ENCODE assay signal across 16 cellular contexts in the genomic region with DNA sequence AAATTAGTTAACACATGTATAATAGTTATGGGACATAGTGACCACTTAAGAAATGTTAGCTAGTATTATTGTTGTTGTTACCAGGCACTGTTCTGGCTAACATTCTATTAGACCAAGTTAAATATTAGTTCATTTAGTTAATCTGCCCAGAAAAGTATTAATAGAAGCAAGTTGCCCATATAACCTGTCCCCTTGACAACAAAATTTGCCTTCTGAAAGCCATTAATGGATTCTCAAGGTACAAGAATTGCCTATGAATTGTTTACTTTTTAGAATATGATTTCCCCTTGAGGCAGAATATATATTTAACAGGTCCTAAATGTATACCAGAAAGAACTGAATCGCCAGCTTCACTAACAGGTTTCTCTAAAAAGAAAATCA.
DNase-seq lines count a peak whose midpoint lies in the region; ATAC-seq, FAIRE-seq and TF ChIP-seq lines count a peak whose summit lies in the region.
"Had no signal": no experiment of that assay in that cellular context is flagged by ENCODE, and none has a peak within 500 bp of the region (broad histone marks: within the 10 kb centered on the region; RNA-seq: fewer than 3 reads in every experiment).

No MANE protein-coding gene starts in this region.

- H3K79me2 ChIP-seq in GM12878 (ENCODE audit: control insufficient read depth, insufficient read depth, low read length): peaks cover 92% of the 10 kb centered on the region

- H3K4me1 ChIP-seq in GM12878 (ENCODE audit: control insufficient read depth, insufficient read depth, low read length) (peaks cover 56% of the 10 kb centered on the region), A673 (ENCODE audit: insufficient read depth, low read length, poor library complexity, severe bottlenecking) (no peaks in the 10 kb centered on the region), gastroesophageal sphincter (peaks cover 0 to 13% (median 3%) of the 10 kb centered on the region in 3 donors)
- H3K4me1 ChIP-seq: left ventricle myocardium inferior, testis had no signal

- H3K27ac ChIP-seq in GM12878 (ENCODE audit: control insufficient read depth, insufficient read depth) (peak overlapping the region; percentile 99), A673 (ENCODE audit: low read depth, low read length, poor library complexity, severe bottlenecking) (no peak overlapping the region), gastroesophageal sphincter (no peak overlapping the region)
- H3K27ac ChIP-seq: left ventricle myocardium inferior, testis had no signal

- intact Hi-C loops in GM12878 (cut with micrococcal nuclease; ENCODE audit: unreplicated experiment): loop anchor here (1.0 to 5.0 kb wide), 4 partner anchors 14 to 195 kb away; no protein-coding TSS in a partner anchor
- intact Hi-C loops in A673 (cut with micrococcal nuclease; ENCODE audit: unreplicated experiment): no loop called here

- no peak overlapping the region for H2AFZ ChIP-seq in GM12878 (ENCODE audit: control insufficient read depth, low read depth, low read length)

- no peak for TF ChIP-seq RAD21 in GM12878 (IDR thresholded peaks at IDR 0.05; ENCODE audit: insufficient read depth, low read depth, low read length)

- peaks cover 0 to 4% of the 10 kb centered on the region in 2 experiments; a peak in 1 of 4 replicates for H3K36me3 ChIP-seq in GM12878 (ENCODE audit: control insufficient read depth in 2 of 2, insufficient read depth in 2 of 2, low read length in 1 of 2)
- H3K36me3 ChIP-seq in A673 (ENCODE audit: insufficient read depth, low read length, poor library complexity, severe bottlenecking): no peaks in the 10 kb centered on the region
- H3K36me3 ChIP-seq in gastroesophageal sphincter: no peaks in the 10 kb centered on the region
- H3K36me3 ChIP-seq: left ventricle myocardium inferior had no signal

- H3K27me3 ChIP-seq in GM12878 (replicated peaks in 1 of 2; ENCODE audit: control insufficient read depth in 2 of 2, insufficient read depth in 2 of 2, low read length in 1 of 2) (no peaks in the 10 kb centered on the region), A673 (replicated peaks; ENCODE audit: insufficient read depth, low read depth, low read length, poor library complexity) (no peaks in the 10 kb centered on the region), gastroesophageal sphincter (no peaks in the 10 kb centered on the region)
- H3K27me3 ChIP-seq: testis had no signal

- in situ Hi-C loops in GM12878 (cut with MboI): loop anchor here (25.0 kb wide), 1 partner anchor 1855 kb away; no protein-coding TSS in a partner anchor

- TF ChIP-seq POLR2A in GM12878 (IDR thresholded peaks at IDR 0.05; ENCODE audit: low read depth, low read length) (no peak), gastroesophageal sphincter (IDR thresholded peaks at IDR 0.05) (no peak)

- BruUV-seq in GM12878 (replicated peaks; lab: Mats Ljungman, UMichigan) (TSS peak; percentile 73), A673 (replicated peaks; lab: Mats Ljungman, UMichigan) (no TSS peak)

- FAIRE-seq in GM12878 (lab: Jason Lieb, UNC): no peak

- CTCF ChIA-PET in GM12878 (lab: Yijun Ruan, JAX) (interaction anchor here (1.0 to 8.0 kb wide), 13 partner anchors 13 to 256 kb away, joined by 3 to 133 read pairs (median 5); no protein-coding TSS in a partner anchor), A673 (lab: Charles Lee) (no interaction called here)

- H3K9me3 ChIP-seq in GM12878 (replicated peaks; ENCODE audit: control insufficient read depth, insufficient read depth, low read length): peaks cover 40% of the 10 kb centered on the region
- peaks cover 16% of the 10 kb centered on the region for H3K9me3 ChIP-seq in A673 (ENCODE audit: low read depth, low read length, poor library complexity, severe bottlenecking)
- peaks cover 0 to 16% (median 0%) of the 10 kb centered on the region in 3 donors for H3K9me3 ChIP-seq in gastroesophageal sphincter
- H3K9me3 ChIP-seq: testis had no signal

- no peak for TF ChIP-seq CTCF in GM12878 (IDR thresholded peaks at IDR 0.05 in 2 of 3, conservative IDR thresholded peaks at IDR 0.05 in 1 of 3; ENCODE audit: control insufficient read depth in 2 of 3, extremely low read depth in 1 of 3, insufficient read depth in 1 of 3, low read depth in 3 of 3, low read length in 3 of 3)
- TF ChIP-seq CTCF in A673 (conservative IDR thresholded peaks at IDR 0.05; ENCODE audit: low read depth, low read length): no peak
- TF ChIP-seq CTCF in gastroesophageal sphincter (IDR thresholded peaks at IDR 0.05): no peak

- TF ChIP-seq EP300 in GM12878 (IDR thresholded peaks at IDR 0.05; ENCODE audit: borderline replicate concordance in 1 of 2, control insufficient read depth in 1 of 2, low read depth in 2 of 2, low read length in 2 of 2) (no peak), gastroesophageal sphincter (IDR thresholded peaks at IDR 0.05) (no peak)

- ATAC-seq in GM18511 (IDR thresholded peaks at IDR 0.05; ENCODE audit: unreplicated experiment) (peak; percentile 46), GM21737 (IDR thresholded peaks at IDR 0.05; ENCODE audit: unreplicated experiment) (peak; percentile 45), HG03342 (IDR thresholded peaks at IDR 0.05; ENCODE audit: unreplicated experiment) (peak; percentile 40), GM12878 (peak; percentile 35), GM18858 (IDR thresholded peaks at IDR 0.05; ENCODE audit: unreplicated experiment) (no peak), gastroesophageal sphincter (no peak)
- ATAC-seq: activated naive CD4-positive, alpha-beta T cell treated with anti-CD3 and anti-CD28 coated beads, Interleukin-2, amount 50 U/mL, for 72 hours had no signal

- DNase-seq in GM12878 (ENCODE audit: low read depth, low spot score): no peak
- DNase-seq in SKM-1 treated with dmso at 0.1 percent for 144 hours (lab: John Stamatoyannopoulos, UW; ENCODE audit: unreplicated experiment): no peak
- DNase-seq in A673 (ENCODE audit: low spot score): no peak
- DNase-seq: activated CD8-positive, alpha-beta memory T cell treated with anti-CD3 and anti-CD28 coated beads, Interleukin-2, amount 50 U/mL, for 48 hours; effector CD4-positive, alpha-beta T cell; left ventricle myocardium inferior; NCI-H1694 treated with DMSO at 0.1 percent for 48 hours; NCI-H510A treated with DMSO at 0.1 percent for 48 hours; stimulated activated CD4-positive, alpha-beta T cell treated with anti-CD3 and anti-CD28 coated beads, Interleukin-15, amount 100 ng/mL, for 24 hours; testis had no signal

- H3K4me2 ChIP-seq in GM12878 (ENCODE audit: control insufficient read depth, insufficient read depth): peak overlapping the region; percentile 68

- POLR2A ChIA-PET in GM12878 (lab: Charles Lee): interaction anchor here (0.5 to 10.3 kb wide), 12 partner anchors 9 to 612 kb away, joined by 3 to 96 read pairs (median 4); a partner anchor contains a TSS
- POLR2A ChIA-PET in A673 (lab: Charles Lee; ENCODE audit: low non-redundant PET): no interaction called here

- RAD21 ChIA-PET in GM12878 (lab: Charles Lee; ENCODE audit: unreplicated experiment): interaction anchor here (0.7 to 13.1 kb wide), 23 partner anchors 9 to 256 kb away, joined by 3 to 205 read pairs (median 5); a partner anchor contains a TSS

- SMC1A ChIA-PET in GM12878 (lab: Charles Lee; ENCODE audit: uncharacterized antibody, unreplicated experiment): interaction anchor here (0.6 to 11.8 kb wide), 20 partner anchors 9 to 548 kb away, joined by 3 to 243 read pairs (median 6); no protein-coding TSS in a partner anchor

- 0% methylated on average over 1 of the region's 1 CpG for WGBS in GM12878 (ENCODE audit: insufficient coverage, insufficient replicate concordance, low lambda C conversion rate, missing lambda C conversion rate)
- WGBS in gastroesophageal sphincter (ENCODE audit: low coverage in 1 of 2), 2 donors: 86 to 88% methylated on average over 1 of the region's 1 CpG

- H4K20me1 ChIP-seq in GM12878 (ENCODE audit: control insufficient read depth, insufficient read depth): no peaks in the 10 kb centered on the region

- peak overlapping the region; percentile 42 for H3K9ac ChIP-seq in GM12878 (ENCODE audit: control insufficient read depth, insufficient read depth, low read length)

- H3K4me3 ChIP-seq in GM12878: peak overlapping the region; percentile 34
- no peak overlapping the region for H3K4me3 ChIP-seq in A673 (ENCODE audit: low read depth, low read length, poor library complexity, severe bottlenecking)
- H3K4me3 ChIP-seq in gastroesophageal sphincter: no peak overlapping the region
- H3K4me3 ChIP-seq: left ventricle myocardium inferior, testis had no signal

TF ChIP-seq in GM12878, 131 proteins besides CTCF, POLR2A, EP300 and RAD21 (continues in another document):
- TF ChIP-seq ASH2L (IDR thresholded peaks at IDR 0.05; ENCODE audit: borderline replicate concordance, low read depth) (0 out of 2 replicates have a peak, but pooled peaks have one; percentile 37), MXI1 (IDR thresholded peaks at IDR 0.05; ENCODE audit: low read depth, low read length) (0 out of 2 replicates have a peak, but pooled peaks have one; percentile 48), CEBPB (IDR thresholded peaks at IDR 0.05; ENCODE audit: borderline replicate concordance in 1 of 2, low read depth in 2 of 2, low read length in 2 of 2) (no peak)
- TF ChIP-seq, protein P1, sequence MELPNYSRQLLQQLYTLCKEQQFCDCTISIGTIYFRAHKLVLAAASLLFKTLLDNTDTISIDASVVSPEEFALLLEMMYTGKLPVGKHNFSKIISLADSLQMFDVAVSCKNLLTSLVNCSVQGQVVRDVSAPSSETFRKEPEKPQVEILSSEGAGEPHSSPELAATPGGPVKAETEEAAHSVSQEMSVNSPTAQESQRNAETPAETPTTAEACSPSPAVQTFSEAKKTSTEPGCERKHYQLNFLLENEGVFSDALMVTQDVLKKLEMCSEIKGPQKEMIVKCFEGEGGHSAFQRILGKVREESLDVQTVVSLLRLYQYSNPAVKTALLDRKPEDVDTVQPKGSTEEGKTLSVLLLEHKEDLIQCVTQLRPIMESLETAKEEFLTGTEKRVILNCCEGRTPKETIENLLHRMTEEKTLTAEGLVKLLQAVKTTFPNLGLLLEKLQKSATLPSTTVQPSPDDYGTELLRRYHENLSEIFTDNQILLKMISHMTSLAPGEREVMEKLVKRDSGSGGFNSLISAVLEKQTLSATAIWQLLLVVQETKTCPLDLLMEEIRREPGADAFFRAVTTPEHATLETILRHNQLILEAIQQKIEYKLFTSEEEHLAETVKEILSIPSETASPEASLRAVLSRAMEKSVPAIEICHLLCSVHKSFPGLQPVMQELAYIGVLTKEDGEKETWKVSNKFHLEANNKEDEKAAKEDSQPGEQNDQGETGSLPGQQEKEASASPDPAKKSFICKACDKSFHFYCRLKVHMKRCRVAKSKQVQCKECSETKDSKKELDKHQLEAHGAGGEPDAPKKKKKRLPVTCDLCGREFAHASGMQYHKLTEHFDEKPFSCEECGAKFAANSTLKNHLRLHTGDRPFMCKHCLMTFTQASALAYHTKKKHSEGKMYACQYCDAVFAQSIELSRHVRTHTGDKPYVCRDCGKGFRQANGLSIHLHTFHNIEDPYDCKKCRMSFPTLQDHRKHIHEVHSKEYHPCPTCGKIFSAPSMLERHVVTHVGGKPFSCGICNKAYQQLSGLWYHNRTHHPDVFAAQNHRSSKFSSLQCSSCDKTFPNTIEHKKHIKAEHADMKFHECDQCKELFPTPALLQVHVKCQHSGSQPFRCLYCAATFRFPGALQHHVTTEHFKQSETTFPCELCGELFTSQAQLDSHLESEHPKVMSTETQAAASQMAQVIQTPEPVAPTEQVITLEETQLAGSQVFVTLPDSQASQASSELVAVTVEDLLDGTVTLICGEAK (IDR thresholded peaks at IDR 0.05; ENCODE audit: borderline replicate concordance): no peak; the same call in 1 of the 2 replicates

Comparison
In these comparisons a context has a peak if more than half of its experiments do, and no peak if none do; other contexts are left out.
1. ATAC-seq: peak in GM18511 (single experiment), GM21737 (single experiment), HG03342 (single experiment) and GM12878 (single experiment); none in GM18858 (single experiment) and gastroesophageal sphincter (single experiment).